In the genomic region with DNA sequence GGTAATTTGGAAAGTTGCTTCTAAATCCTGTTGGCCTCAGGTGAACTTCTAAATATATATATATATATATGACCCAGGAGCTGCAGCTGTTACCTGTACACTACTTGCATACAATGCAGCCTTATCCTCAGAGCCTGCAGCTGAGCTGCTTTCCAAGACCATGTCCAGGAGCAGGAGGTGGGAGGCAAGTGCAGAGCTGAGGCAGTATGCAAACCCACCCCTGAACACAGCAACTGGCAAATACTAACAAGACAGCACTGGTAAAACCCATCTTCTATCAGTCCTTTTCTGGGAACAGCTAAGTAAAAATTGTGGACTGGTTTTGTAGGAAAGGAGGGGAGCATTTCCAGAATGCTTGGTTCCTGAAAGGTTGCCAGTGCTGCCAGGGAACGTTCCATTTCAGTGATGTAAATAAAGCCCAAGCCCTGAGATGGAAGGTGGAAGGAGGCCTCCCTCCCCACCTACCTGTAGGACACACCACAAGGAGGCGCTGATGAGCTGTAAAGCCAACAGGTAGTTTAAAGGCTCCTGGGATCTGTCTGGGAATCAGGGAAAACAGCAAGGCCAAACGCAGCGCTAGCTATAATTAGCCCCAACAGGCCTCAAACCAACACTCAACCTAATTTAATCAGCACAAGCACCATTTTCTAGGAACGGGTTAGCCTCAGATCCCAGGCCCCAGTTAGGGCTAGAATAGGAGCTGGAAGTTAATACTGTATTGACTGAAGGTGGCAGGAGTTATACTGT, we compare ENCODE assay signal across 8 cellular contexts.
DNase-seq lines count a peak whose midpoint lies in the region; ATAC-seq, FAIRE-seq and TF ChIP-seq lines count a peak whose summit lies in the region.

No MANE protein-coding gene starts in this region.

- FAIRE-seq in kidney (lab: Jason Lieb, UNC) = no peak

- peak; percentile 60 for DNase-seq in GM04503 (ENCODE audit: low read depth)
- peak; percentile 82 for DNase-seq in NCI-H2196 treated with DMSO at 0.1 percent for 48 hours (lab: John Stamatoyannopoulos, UW; ENCODE audit: unreplicated experiment)
- peak; percentile 68 to 78 (median 72) for DNase-seq in activated CD4-positive, CD25-positive, alpha-beta regulatory T cell (lab: John Stamatoyannopoulos, UW)
- peak in 51 of 61 donors; percentile 4 to 91 (median 39) for DNase-seq in caudate nucleus (lab: John Stamatoyannopoulos, UW)
- DNase-seq in kidney = peak; percentile 91
- DNase-seq in stimulated activated CD4-positive, alpha-beta T cell treated with anti-CD3 and anti-CD28 coated beads, Interleukin-1b, Interleukin-23, amount 100 ng/mL, for 48 hours = peak; percentile 72

- no peaks in the 10 kb centered on the region for H3K36me3 ChIP-seq in kidney (ENCODE audit: control insufficient read depth in 1 of 2, insufficient read depth in 2 of 2, low read length in 2 of 2)

- H3K27ac ChIP-seq in caudate nucleus (ENCODE audit: low read depth, low read length) (no peak overlapping the region), kidney (ENCODE audit: low read depth in 2 of 2, low read length in 2 of 2) (peak overlapping the region; percentile 48 to 57)

- no peaks in the 10 kb centered on the region for H3K9me3 ChIP-seq in kidney (ENCODE audit: control insufficient read depth in 1 of 2, low read length in 2 of 2)

- peak; percentile 37 for ATAC-seq in HG02884 (IDR thresholded peaks at IDR 0.05; ENCODE audit: unreplicated experiment)
- no peak for ATAC-seq in GM18519 (IDR thresholded peaks at IDR 0.05; ENCODE audit: low FRiP score, unreplicated experiment)

- H3K4me3 ChIP-seq in kidney (ENCODE audit: low read length in 2 of 2) = no peak overlapping the region

- intact Hi-C loops in kidney (cut with DNase I) = loop anchor here (10.0 kb wide), 1 partner anchor 151 kb away; the partner anchor contains the start of gene MAP3K5

- peak overlapping the region in 1 of 2 donors; percentile 57 for H3K9ac ChIP-seq in kidney (ENCODE audit: low read length in 2 of 2)

- peak; percentile 80 for TF ChIP-seq CTCF in kidney (IDR thresholded peaks at IDR 0.05; ENCODE audit: borderline replicate concordance, extremely low read depth, insufficient read depth)

- peaks cover 19 to 23% of the 10 kb centered on the region in 2 donors for H3K4me1 ChIP-seq in kidney (ENCODE audit: control insufficient read depth in 1 of 2, insufficient read depth in 1 of 2, low read depth in 1 of 2, low read length in 2 of 2)

Comparison
In these comparisons a context has a peak if more than half of its experiments do, and no peak if none do; other contexts are left out.
1. DNase-seq: peak in every context shown above with its lines; median percentile 91 in kidney; 82 in NCI-H2196 treated with DMSO at 0.1 percent for 48 hours; 72 in stimulated activated CD4-positive, alpha-beta T cell treated with anti-CD3 and anti-CD28 coated beads, Interleukin-1b, Interleukin-23, amount 100 ng/mL, for 48 hours; 72 in activated CD4-positive, CD25-positive, alpha-beta regulatory T cell; 60 in GM04503; 39 in caudate nucleus.